In genomic region chr14:31420319-31421081, GRCh38 we compare ENCODE assay signal across 8 cellular contexts. TPM values are rescaled to one million over a fixed set of nuclear protein-coding genes. Genes with fewer than 3 reads are reported as not detected.
A peak's percentile ranks its signal among the peaks of the same experiment; 100 is the strongest.
DNase-seq lines count a peak whose midpoint lies in the region; ATAC-seq and TF ChIP-seq lines count a peak whose summit lies in the region.

HEATR5A (minus strand) TSS chr14:31420550; CDS start chr14:31402975, 17,575 bp downstream.

- H3K4me3 Mint-ChIP-seq in IgD-negative memory B cell = peak within 1 kb of the TSS; percentile 93 to 99 (median 98)

- peak within 1 kb of the TSS; percentile 99 for H3K4me3 ChIP-seq in epithelial cell of proximal tubule (ENCODE audit: low read depth, low read length)

- H3K9me3 Mint-ChIP-seq in IgD-negative memory B cell = no peaks in the 10 kb centered on the region

- peak; percentile 95 for DNase-seq in DMS53 (lab: John Stamatoyannopoulos, UW)
- DNase-seq in OCI-M1 (lab: John Stamatoyannopoulos, UW) = peak; percentile 96
- peak; percentile 85 for DNase-seq in activated T-cell treated with anti-CD3 and anti-CD28 coated beads for 4 hours
- DNase-seq in epithelial cell of proximal tubule (ENCODE audit: low read depth) = no peak
- peak; percentile 96 for DNase-seq in mucosa of gallbladder (ENCODE audit: low spot score)
- DNase-seq in stimulated activated CD8-positive, alpha-beta memory T cell treated with anti-CD3 and anti-CD28 coated beads, Interleukin-4, amount 100 ng/mL, for 24 hours (ENCODE audit: low read depth) = peak; percentile 85

- H3K27me3 Mint-ChIP-seq in IgD-negative memory B cell = no peaks in the 10 kb centered on the region

- peaks cover 1% of the 10 kb centered on the region for H3K36me3 Mint-ChIP-seq in IgD-negative memory B cell

- ATAC-seq in GM21576 (IDR thresholded peaks at IDR 0.05; ENCODE audit: unreplicated experiment) = peak; percentile 95

- no peak for TF ChIP-seq CTCF in epithelial cell of proximal tubule (conservative IDR thresholded peaks at IDR 0.05; ENCODE audit: low read depth, low read length)

- peak within 1 kb of the TSS; percentile 49 to 96 (median 93) for H3K27ac Mint-ChIP-seq in IgD-negative memory B cell

- peaks cover 13 to 16% (median 15%) of the 10 kb centered on the region in 3 donors for H3K4me1 Mint-ChIP-seq in IgD-negative memory B cell

RNA-seq across cellular contexts. Expression of gene HEATR5A, which starts in this region (rescaled TPM):
- 10.2 TPM for polyA plus RNA-seq in IgD-negative memory B cell
- total RNA-seq in epithelial cell of proximal tubule (11.5 and 11.6 TPM in 2 replicates), mucosa of gallbladder (41.6 TPM)
